Comparison of ENCODE assay signal across 11 cellular contexts in the genomic region with DNA sequence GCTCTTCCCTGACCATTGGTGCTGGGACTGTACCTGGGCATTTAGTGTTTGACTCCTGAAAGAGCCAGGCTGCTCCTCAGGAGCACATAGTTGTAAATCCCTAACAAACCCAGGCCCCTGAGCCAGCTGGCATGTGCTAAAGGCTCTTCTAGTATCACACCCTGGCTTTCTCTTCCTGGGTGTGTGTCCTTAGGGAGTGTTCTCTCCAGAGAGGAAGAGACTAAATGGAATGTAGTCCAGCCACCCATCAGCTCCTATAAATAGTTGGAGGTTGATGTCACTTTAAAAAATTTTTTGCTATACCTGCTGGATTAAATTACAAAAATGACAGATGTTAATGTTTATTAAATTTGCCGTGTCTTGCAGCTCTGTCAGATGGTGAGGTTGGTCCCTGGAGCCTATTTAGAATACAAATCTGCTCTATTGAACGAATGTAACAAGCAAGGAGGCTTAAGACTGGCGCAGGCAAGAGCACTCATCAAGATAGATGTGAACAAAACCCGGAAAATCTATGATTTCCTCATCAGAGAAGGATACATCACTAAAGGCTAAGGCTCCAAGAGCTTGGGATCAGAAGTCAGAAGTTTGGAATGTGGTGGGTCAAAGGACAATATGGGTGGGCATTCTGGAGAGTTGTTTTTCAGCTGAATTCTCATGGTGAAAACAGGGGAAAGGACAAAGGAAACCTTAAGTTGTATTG. TPM values are rescaled to one million over a fixed set of nuclear protein-coding genes. Genes with fewer than 3 reads are reported as not detected.
DNase-seq lines count a peak whose midpoint lies in the region; ATAC-seq, FAIRE-seq and TF ChIP-seq lines count a peak whose summit lies in the region.
"Had no signal": no experiment of that assay in that cellular context is flagged by ENCODE, and none has a peak within 500 bp of the region (broad histone marks: within the 10 kb centered on the region; RNA-seq: fewer than 3 reads in every experiment).

No MANE protein-coding gene starts in this region.

- TF ChIP-seq CTCF in 22Rv1 (IDR thresholded peaks at IDR 0.05) = no peak
- TF ChIP-seq CTCF in cardiac fibroblast (IDR thresholded peaks at IDR 0.05; ENCODE audit: low read depth, low read length) = no peak
- no peak for TF ChIP-seq CTCF in HepG2 (CRISPR knock-in tag; IDR thresholded peaks at IDR 0.05)

- H3K9ac ChIP-seq in HepG2 (ENCODE audit: insufficient read depth, low read depth, low read length) = no peak overlapping the region

- H3K36me3 ChIP-seq in MG63 (peaks cover 69% of the 10 kb centered on the region), HepG2 (replicated peaks in 1 of 2; ENCODE audit: control insufficient read depth in 1 of 2, insufficient read depth in 2 of 2, low read length in 2 of 2) (peaks cover 5 to 47% of the 10 kb centered on the region in 2 experiments)

- no peaks in the 10 kb centered on the region for H4K20me1 ChIP-seq in HepG2 (ENCODE audit: insufficient read depth, low read length)

- 78% methylated on average over 4 of the region's 4 CpGs for WGBS in HepG2 (ENCODE audit: low lambda C conversion rate)

- no peak for FAIRE-seq in HepG2 (lab: Jason Lieb, UNC)
- FAIRE-seq: H1 had no signal

- no peaks in the 10 kb centered on the region for H3K9me3 ChIP-seq in MG63
- no peaks in the 10 kb centered on the region for H3K9me3 ChIP-seq in HepG2 (ENCODE audit: low read length)
- H3K9me3 ChIP-seq: adrenal gland had no signal

- no peaks in the 10 kb centered on the region for H3K27me3 ChIP-seq in MG63
- H3K27me3 ChIP-seq in HepG2 (ENCODE audit: control insufficient read depth in 1 of 2, insufficient read depth in 2 of 2, low read length in 2 of 2) = no peaks in the 10 kb centered on the region
- H3K27me3 ChIP-seq: adrenal gland had no signal

- TF ChIP-seq POLR2A in HepG2 (IDR thresholded peaks at IDR 0.05; ENCODE audit: insufficient read depth in 1 of 2, low read depth in 2 of 2, low read length in 2 of 2) = no peak

- H3K27ac ChIP-seq in 22Rv1 (peak overlapping the region; percentile 15; the same call in 1 of the 2 replicates), HepG2 (ENCODE audit: extremely low read length, insufficient read depth, low read length) (no peak overlapping the region), caudate nucleus (ENCODE audit: low read depth, low read length) (no peak overlapping the region)
- H3K27ac ChIP-seq: adrenal gland had no signal

- H3K4me2 ChIP-seq in HepG2 (ENCODE audit: low read depth, low read length) = no peak overlapping the region

- H3K4me3 ChIP-seq in MG63 (no peak overlapping the region), cardiac fibroblast (replicated peaks in 1 of 2; ENCODE audit: low read depth in 2 of 2, low read length in 2 of 2) (no peak overlapping the region), HepG2 (replicated peaks in 1 of 3; ENCODE audit: insufficient read depth in 1 of 3, low read depth in 2 of 3, low read length in 3 of 3) (no peak overlapping the region)
- H3K4me3 ChIP-seq: adrenal gland had no signal

- H3K4me1 ChIP-seq in HepG2 (ENCODE audit: insufficient read depth, low read length) = peaks cover 20% of the 10 kb centered on the region
- H3K4me1 ChIP-seq: adrenal gland had no signal

- TF ChIP-seq RAD21 in HepG2 (CRISPR knock-in tag; IDR thresholded peaks at IDR 0.05) = no peak

- DNase-seq in MG63 (peak; percentile 62), cardiac fibroblast (ENCODE audit: low read depth in 2 of 2) (peak; percentile 74 to 87), HepG2 (ENCODE audit: low spot score) (peak; percentile 23), amygdala (lab: John Stamatoyannopoulos, UW) (no peak), caudate nucleus (lab: John Stamatoyannopoulos, UW) (no peak)
- DNase-seq: adrenal gland, NCI-H510A had no signal

- TF ChIP-seq EP300 in HepG2 (IDR thresholded peaks at IDR 0.05; ENCODE audit: low read depth in 2 of 2, low read length in 2 of 2) (no peak), HepG2 (CRISPR knock-in tag; IDR thresholded peaks at IDR 0.05; ENCODE audit: borderline replicate concordance) (no peak)

- POLR2A ChIA-PET in HepG2 (lab: Yijun Ruan, JAX) = interaction anchor here (0.5 to 1.2 kb wide), 2 partner anchors 12 to 81 kb away, joined by 3 to 4 read pairs; no protein-coding TSS in a partner anchor

- ATAC-seq in HepG2 (no peak), HG03460 (IDR thresholded peaks at IDR 0.05; ENCODE audit: unreplicated experiment) (no peak), GM18858 (IDR thresholded peaks at IDR 0.05; ENCODE audit: unreplicated experiment) (no peak)

- intact Hi-C loops in HepG2 (cut with micrococcal nuclease; ENCODE audit: unreplicated experiment) = no loop called here

- no peak overlapping the region for H2AFZ ChIP-seq in HepG2 (ENCODE audit: low read length)

- CTCF ChIA-PET in HepG2 (lab: Yijun Ruan, JAX; ENCODE audit: low intra/inter-chr PET ratio, low total read pairs) = no interaction called here

- no TSS peak for BruUV-seq in HepG2 (replicated peaks; lab: Mats Ljungman, UMichigan)

- in situ Hi-C loops in HepG2 (cut with HindIII; ENCODE audit: extremely low pct_ligation_motif_present, low pct_unique_long_range_greater_than_20kb) = no loop called here

- H3K79me2 ChIP-seq in HepG2 (ENCODE audit: insufficient read depth, low read length) = no peaks in the 10 kb centered on the region

TF ChIP-seq in HepG2, 621 proteins besides CTCF, POLR2A, EP300 and RAD21:
- no peak for TF ChIP-seq IRF2 (CRISPR knock-in tag; IDR thresholded peaks at IDR 0.05)
- no peak for TF ChIP-seq ATRX (CRISPR knock-in tag; IDR thresholded peaks at IDR 0.05; ENCODE audit: borderline replicate concordance)
- TF ChIP-seq MTA3 (CRISPR knock-in tag; IDR thresholded peaks at IDR 0.05) = no peak
- TF ChIP-seq MED1 (CRISPR knock-in tag; IDR thresholded peaks at IDR 0.05) = no peak
- TF ChIP-seq EHMT2 (IDR thresholded peaks at IDR 0.05; ENCODE audit: borderline replicate concordance, low read depth, low read length) = no peak
- TF ChIP-seq, protein P1, sequence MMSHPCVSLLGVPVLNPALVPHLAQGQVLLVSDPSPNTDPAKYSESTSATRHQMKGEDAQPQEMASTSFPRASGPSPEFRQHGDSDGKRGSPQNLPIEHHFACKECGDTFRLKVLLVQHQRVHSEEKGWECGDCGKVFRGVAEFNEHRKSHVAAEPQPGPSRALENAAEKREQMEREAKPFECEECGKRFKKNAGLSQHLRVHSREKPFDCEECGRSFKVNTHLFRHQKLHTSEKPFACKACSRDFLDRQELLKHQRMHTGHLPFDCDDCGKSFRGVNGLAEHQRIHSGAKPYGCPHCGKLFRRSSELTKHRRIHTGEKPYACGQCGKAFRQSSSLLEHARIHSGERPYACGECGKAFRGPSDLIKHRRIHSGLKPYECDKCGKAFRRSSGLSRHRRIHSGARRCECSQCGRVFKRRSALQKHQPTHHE (CRISPR knock-in tag; IDR thresholded peaks at IDR 0.05; ENCODE audit: borderline replicate concordance) = no peak
- TF ChIP-seq ZSCAN25 (CRISPR knock-in tag; IDR thresholded peaks at IDR 0.05) = no peak
- TF ChIP-seq, protein P2, sequence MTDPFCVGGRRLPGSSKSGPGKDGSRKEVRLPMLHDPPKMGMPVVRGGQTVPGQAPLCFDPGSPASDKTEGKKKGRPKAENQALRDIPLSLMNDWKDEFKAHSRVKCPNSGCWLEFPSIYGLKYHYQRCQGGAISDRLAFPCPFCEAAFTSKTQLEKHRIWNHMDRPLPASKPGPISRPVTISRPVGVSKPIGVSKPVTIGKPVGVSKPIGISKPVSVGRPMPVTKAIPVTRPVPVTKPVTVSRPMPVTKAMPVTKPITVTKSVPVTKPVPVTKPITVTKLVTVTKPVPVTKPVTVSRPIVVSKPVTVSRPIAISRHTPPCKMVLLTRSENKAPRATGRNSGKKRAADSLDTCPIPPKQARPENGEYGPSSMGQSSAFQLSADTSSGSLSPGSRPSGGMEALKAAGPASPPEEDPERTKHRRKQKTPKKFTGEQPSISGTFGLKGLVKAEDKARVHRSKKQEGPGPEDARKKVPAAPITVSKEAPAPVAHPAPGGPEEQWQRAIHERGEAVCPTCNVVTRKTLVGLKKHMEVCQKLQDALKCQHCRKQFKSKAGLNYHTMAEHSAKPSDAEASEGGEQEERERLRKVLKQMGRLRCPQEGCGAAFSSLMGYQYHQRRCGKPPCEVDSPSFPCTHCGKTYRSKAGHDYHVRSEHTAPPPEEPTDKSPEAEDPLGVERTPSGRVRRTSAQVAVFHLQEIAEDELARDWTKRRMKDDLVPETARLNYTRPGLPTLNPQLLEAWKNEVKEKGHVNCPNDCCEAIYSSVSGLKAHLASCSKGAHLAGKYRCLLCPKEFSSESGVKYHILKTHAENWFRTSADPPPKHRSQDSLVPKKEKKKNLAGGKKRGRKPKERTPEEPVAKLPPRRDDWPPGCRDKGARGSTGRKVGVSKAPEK (CRISPR knock-in tag; IDR thresholded peaks at IDR 0.05; ENCODE audit: borderline replicate concordance) = no peak
- no peak for TF ChIP-seq REL (CRISPR knock-in tag; conservative IDR thresholded peaks at IDR 0.05)

RNA-seq across cellular contexts. Expression of a gene that starts 13.1 kb away (rescaled TPM):
- total RNA-seq in MG63 (2014; rRNA removed; shearing (Covaris generic); ENCODE audit: low replicate concordance) = 86.6 and 86.9 TPM in 2 replicates
- 33.5 and 44.1 TPM in 2 replicates for total RNA-seq in HepG2 (2016; rRNA removed; fragmentation: Illumina TruSeq; extraction: Trizol)
- total RNA-seq in HepG2 (2016; cell fraction: cytosol; rRNA removed; fragmentation: Illumina TruSeq; extraction: Trizol; ENCODE audit: low read depth) = 18.8 and 21.5 TPM in 2 replicates
- total RNA-seq in HepG2 (2016; cell fraction: insoluble cytoplasmic fraction; rRNA removed; fragmentation: Illumina TruSeq; extraction: Trizol) = 32.1 and 44.0 TPM in 2 replicates
- 32.9 and 33.1 TPM in 2 replicates for total RNA-seq in HepG2 (2016; cell fraction: membrane; rRNA removed; fragmentation: Illumina TruSeq; extraction: Trizol)
- 11.9 and 15.3 TPM in 2 replicates for total RNA-seq in HepG2 (2016; cell fraction: nucleus; rRNA removed; fragmentation: Illumina TruSeq; extraction: Trizol)
- 38.6 and 39.8 TPM in 2 replicates for polyA plus RNA-seq in HepG2 (2011; rRNA removed)
- 39.9 and 43.8 TPM in 2 replicates for polyA plus RNA-seq in HepG2 (2011; cell fraction: cytosol; rRNA removed)
- polyA plus RNA-seq in HepG2 (2011; cell fraction: nucleus; rRNA removed) = 17.1 and 18.3 TPM in 2 replicates
- 17.8 and 27.2 TPM in 2 replicates for polyA plus RNA-seq in HepG2 (2012)
- 17.9 and 19.4 TPM in 2 replicates for polyA plus RNA-seq in HepG2 (2016; cell fraction: cytosol; fragmentation: Illumina TruSeq; extraction: Trizol; ENCODE audit: low read depth)
- polyA plus RNA-seq in HepG2 (2016; cell fraction: insoluble cytoplasmic fraction; fragmentation: Illumina TruSeq; extraction: Trizol; ENCODE audit: low read depth) = 53.9 and 55.7 TPM in 2 replicates
- polyA plus RNA-seq in HepG2 (2016; cell fraction: membrane; fragmentation: Illumina TruSeq; extraction: Trizol; ENCODE audit: low read depth) = 27.9 and 28.1 TPM in 2 replicates
- 25.9 and 26.2 TPM in 2 replicates for polyA plus RNA-seq in HepG2 (2016; cell fraction: nucleus; fragmentation: Illumina TruSeq; extraction: Trizol; ENCODE audit: insufficient read depth, low read depth)
- polyA minus RNA-seq in HepG2 (2011; rRNA and poly(A)+ RNA removed; ENCODE audit: low replicate concordance) = 55.5 and 55.9 TPM in 2 replicates
- 13.8 and 14.9 TPM in 2 replicates for polyA minus RNA-seq in HepG2 (2011; cell fraction: cytosol; rRNA and poly(A)+ RNA removed)
- polyA minus RNA-seq in HepG2 (2011; cell fraction: nucleus; rRNA and poly(A)+ RNA removed) = 8.9 and 10.8 TPM in 2 replicates

Comparison
In these comparisons a context has a peak if more than half of its experiments do, and no peak if none do; other contexts are left out.
1. DNase-seq: peak in MG63 (single experiment), cardiac fibroblast (2 of 2) and HepG2 (single experiment); none in amygdala (0 of 56) and caudate nucleus (0 of 61).